39 cellular contexts compared by ENCODE assay signal in genomic region chr1:232146514-232146913, GRCh38.
"Had no signal": no experiment of that assay in that cellular context is flagged by ENCODE, and none has a peak within 500 bp of the region (broad histone marks: within the 10 kb centered on the region; RNA-seq: fewer than 3 reads in every experiment).

No MANE protein-coding gene starts in this region.

- H3K27me3 Mint-ChIP-seq: activated naive CD8-positive, alpha-beta T cell treated with anti-CD3 and anti-CD28 coated beads, Interleukin-2, amount 10 ng/mL, durations not matched to agents 7 days and 5 days had no signal

- DNase-seq: activated effector memory CD4-positive, alpha-beta T cell treated with anti-CD3 and anti-CD28 coated beads, Interleukin-2, amount 50 U/mL, for 16 hours; activated effector memory CD4-positive, alpha-beta T cell treated with Interleukin-2 at 50 U/mL for 16 hours; activated gamma-delta T cell; activated gamma-delta T cell treated with Interleukin-2 at 50 U/mL for 16 hours; activated naive CD4-positive, alpha-beta T cell; activated naive CD4-positive, alpha-beta T cell treated with anti-CD3 and anti-CD28 coated beads for 36 hours; activated naive CD4-positive, alpha-beta T cell treated with anti-CD3 and anti-CD28 coated beads, Interleukin-2, amount 10 ng/mL, durations not matched to agents 7 days and 5 days; activated naive CD4-positive, alpha-beta T cell treated with anti-CD3 and anti-CD28 coated beads, Interleukin-2, amount 50 U/mL, for 16 hours; activated naive CD4-positive, alpha-beta T cell treated with Interleukin-2 at 50 U/mL for 16 hours; activated naive CD8-positive, alpha-beta T cell treated with anti-CD3 and anti-CD28 coated beads for 36 hours; activated naive CD8-positive, alpha-beta T cell treated with anti-CD3 and anti-CD28 coated beads, Interleukin-2, amount 10 ng/mL, durations not matched to agents 7 days and 5 days; activated naive CD8-positive, alpha-beta T cell treated with anti-CD3 and anti-CD28 coated beads, Interleukin-2, amount 50 U/mL, for 24 hours; activated T-cell treated with anti-CD3 and anti-CD28 coated beads, Interleukin-2, amount 50 U/mL, for 24 hours; activated T-cell treated with anti-CD3 and anti-CD28 coated beads, Interleukin-2, amount 50 U/mL, for 4 hours; activated T-cell treated with anti-CD3 and anti-CD28 coated beads, Interleukin-2, amount 50 U/mL, for 48 hours; activated T-cell treated with anti-CD3 and anti-CD28 coated beads, Interleukin-2, amount 50 U/mL, for 72 hours; adrenal gland; amniotic stem cell; amygdala; anterior cingulate cortex; aorta; body of pancreas; brain microvascular endothelial cell; caudate nucleus; central memory CD4-positive, alpha-beta T cell; cerebellar nuclear complex had no signal

- FAIRE-seq: astrocyte, bronchial epithelial cell had no signal

- H3K36me3 Mint-ChIP-seq: activated naive CD4-positive, alpha-beta T cell treated with anti-CD3 and anti-CD28 coated beads, Interleukin-2, amount 10 ng/mL, durations not matched to agents 7 days and 5 days; activated naive CD4-positive, alpha-beta T cell treated with anti-CD3 and anti-CD28 coated beads, Interleukin-2, amount 50 U/mL, for 24 hours; activated naive CD4-positive, alpha-beta T cell treated with anti-CD3 and anti-CD28 coated beads, Interleukin-2, amount 50 U/mL, for 72 hours; activated naive CD8-positive, alpha-beta T cell; activated naive CD8-positive, alpha-beta T cell treated with anti-CD3 and anti-CD28 coated beads for 36 hours; activated naive CD8-positive, alpha-beta T cell treated with anti-CD3 and anti-CD28 coated beads, Interleukin-2, amount 10 ng/mL, durations not matched to agents 7 days and 5 days; brain had no signal

- H3K4me3 Mint-ChIP-seq: activated naive CD4-positive, alpha-beta T cell treated with anti-CD3 and anti-CD28 coated beads for 36 hours; activated naive CD4-positive, alpha-beta T cell treated with anti-CD3 and anti-CD28 coated beads, Interleukin-2, amount 10 ng/mL, durations not matched to agents 7 days and 5 days; activated naive CD4-positive, alpha-beta T cell treated with anti-CD3 and anti-CD28 coated beads, Interleukin-2, amount 50 U/mL, for 24 hours; activated naive CD8-positive, alpha-beta T cell; activated naive CD8-positive, alpha-beta T cell treated with anti-CD3 and anti-CD28 coated beads for 36 hours; activated naive CD8-positive, alpha-beta T cell treated with anti-CD3 and anti-CD28 coated beads, Interleukin-2, amount 10 ng/mL, durations not matched to agents 7 days and 5 days; activated naive CD8-positive, alpha-beta T cell treated with anti-CD3 and anti-CD28 coated beads, Interleukin-2, amount 50 U/mL, for 24 hours; activated T-cell treated with anti-CD3 and anti-CD28 coated beads, Interleukin-2, amount 50 U/mL, for 24 hours; activated T-cell treated with anti-CD3 and anti-CD28 coated beads, Interleukin-2, amount 50 U/mL, for 4 hours; activated T-cell treated with anti-CD3 and anti-CD28 coated beads, Interleukin-2, amount 50 U/mL, for 72 hours; activated T-helper 1 cell treated with anti-CD3 and anti-CD28 coated beads, Interleukin-12 subunit alpha, Interleukin-12 subunit beta, Interleukin-2, Interleukin-4 antibody, amounts not matched to agents 30 ng/mL and 10 ng/mL and 1 ng/mL, durations not matched to agents 14 hours and 24 hours and 36 hours; activated T-helper 17 cell treated with anti-CD3 and anti-CD28 coated beads, Interleukin-2, amount 50 U/mL, for 72 hours; brain; central memory CD8-positive, alpha-beta T cell had no signal

- H3K9me3 ChIP-seq: adrenal gland, ascending aorta, body of pancreas, breast epithelium had no signal

- H3K9me3 Mint-ChIP-seq: activated naive CD4-positive, alpha-beta T cell treated with anti-CD3 and anti-CD28 coated beads for 36 hours; activated naive CD4-positive, alpha-beta T cell treated with anti-CD3 and anti-CD28 coated beads, Interleukin-2, amount 10 ng/mL, durations not matched to agents 7 days and 5 days; activated naive CD4-positive, alpha-beta T cell treated with anti-CD3 and anti-CD28 coated beads, Interleukin-2, amount 50 U/mL, for 24 hours; activated naive CD4-positive, alpha-beta T cell treated with anti-CD3 and anti-CD28 coated beads, Interleukin-2, amount 50 U/mL, for 72 hours; activated naive CD8-positive, alpha-beta T cell treated with anti-CD3 and anti-CD28 coated beads for 36 hours; activated naive CD8-positive, alpha-beta T cell treated with anti-CD3 and anti-CD28 coated beads, Interleukin-2, amount 10 ng/mL, durations not matched to agents 7 days and 5 days; activated naive CD8-positive, alpha-beta T cell treated with anti-CD3 and anti-CD28 coated beads, Interleukin-2, amount 50 U/mL, for 24 hours; activated T-cell treated with anti-CD3 and anti-CD28 coated beads, Interleukin-2, amount 50 U/mL, for 24 hours; activated T-cell treated with anti-CD3 and anti-CD28 coated beads, Interleukin-2, amount 50 U/mL, for 4 hours; activated T-cell treated with anti-CD3 and anti-CD28 coated beads, Interleukin-2, amount 50 U/mL, for 72 hours; activated T-helper 1 cell treated with anti-CD3 and anti-CD28 coated beads, Interleukin-12 subunit alpha, Interleukin-12 subunit beta, Interleukin-2, Interleukin-4 antibody, amounts not matched to agents 30 ng/mL and 10 ng/mL and 1 ng/mL, durations not matched to agents 14 hours and 24 hours and 36 hours; activated T-helper 17 cell treated with anti-CD3 and anti-CD28 coated beads, Interleukin-2, amount 50 U/mL, for 72 hours; activated T-helper 2 cell treated with anti-CD3 and anti-CD28 coated beads, Interferon-gamma antibody, Interleukin-2, Interleukin-4, amounts not matched to agents 10 μg/mL and 5 μg/mL and 100 μg/mL, durations not matched to agents 14 hours and 24 hours and 36 hours; central memory CD8-positive, alpha-beta T cell had no signal

- H3K4me1 ChIP-seq: breast epithelium had no signal

- H3K4me3 ChIP-seq: adrenal gland, ascending aorta, body of pancreas, breast epithelium, cardiac muscle cell had no signal

- H3K27me3 ChIP-seq: adrenal gland, ascending aorta, body of pancreas, brain microvascular endothelial cell, breast epithelium, cardiac muscle cell had no signal

- H3K4me1 Mint-ChIP-seq: activated naive CD4-positive, alpha-beta T cell treated with anti-CD3 and anti-CD28 coated beads, Interleukin-2, amount 10 ng/mL, durations not matched to agents 7 days and 5 days; activated naive CD4-positive, alpha-beta T cell treated with anti-CD3 and anti-CD28 coated beads, Interleukin-2, amount 50 U/mL, for 24 hours; activated naive CD8-positive, alpha-beta T cell treated with anti-CD3 and anti-CD28 coated beads for 36 hours; activated naive CD8-positive, alpha-beta T cell treated with anti-CD3 and anti-CD28 coated beads, Interleukin-2, amount 10 ng/mL, durations not matched to agents 7 days and 5 days; activated naive CD8-positive, alpha-beta T cell treated with anti-CD3 and anti-CD28 coated beads, Interleukin-2, amount 50 U/mL, for 24 hours; activated T-helper 17 cell treated with anti-CD3 and anti-CD28 coated beads, Interleukin-2, amount 50 U/mL, for 72 hours; central memory CD8-positive, alpha-beta T cell had no signal

- H3K36me3 ChIP-seq: adrenal gland, ascending aorta, brain microvascular endothelial cell, breast epithelium, cardiac muscle cell had no signal

- H3K27ac Mint-ChIP-seq: activated naive CD4-positive, alpha-beta T cell treated with anti-CD3 and anti-CD28 coated beads for 36 hours; activated naive CD4-positive, alpha-beta T cell treated with anti-CD3 and anti-CD28 coated beads, Interleukin-2, amount 10 ng/mL, durations not matched to agents 7 days and 5 days; activated naive CD4-positive, alpha-beta T cell treated with anti-CD3 and anti-CD28 coated beads, Interleukin-2, amount 50 U/mL, for 24 hours; activated naive CD4-positive, alpha-beta T cell treated with anti-CD3 and anti-CD28 coated beads, Interleukin-2, amount 50 U/mL, for 72 hours; activated naive CD8-positive, alpha-beta T cell; activated naive CD8-positive, alpha-beta T cell treated with anti-CD3 and anti-CD28 coated beads for 36 hours; activated naive CD8-positive, alpha-beta T cell treated with anti-CD3 and anti-CD28 coated beads, Interleukin-2, amount 10 ng/mL, durations not matched to agents 7 days and 5 days; activated naive CD8-positive, alpha-beta T cell treated with anti-CD3 and anti-CD28 coated beads, Interleukin-2, amount 50 U/mL, for 24 hours; activated T-cell treated with anti-CD3 and anti-CD28 coated beads, Interleukin-2, amount 50 U/mL, for 24 hours; activated T-cell treated with anti-CD3 and anti-CD28 coated beads, Interleukin-2, amount 50 U/mL, for 72 hours; activated T-helper 1 cell treated with anti-CD3 and anti-CD28 coated beads, Interleukin-12 subunit alpha, Interleukin-12 subunit beta, Interleukin-2, Interleukin-4 antibody, amounts not matched to agents 30 ng/mL and 10 ng/mL and 1 ng/mL, durations not matched to agents 14 hours and 24 hours and 36 hours; activated T-helper 17 cell treated with anti-CD3 and anti-CD28 coated beads, Interleukin-2, amount 50 U/mL, for 72 hours; activated T-helper 2 cell treated with anti-CD3 and anti-CD28 coated beads, Interferon-gamma antibody, Interleukin-2, Interleukin-4, amounts not matched to agents 10 μg/mL and 5 μg/mL and 100 μg/mL, durations not matched to agents 14 hours and 24 hours and 36 hours had no signal

- ATAC-seq: activated naive CD4-positive, alpha-beta T cell treated with anti-CD3 and anti-CD28 coated beads, Interleukin-2, amount 50 U/mL, for 72 hours; activated naive CD8-positive, alpha-beta T cell treated with anti-CD3 and anti-CD28 coated beads, Interleukin-2, amount 50 U/mL, for 24 hours; activated T-cell treated with anti-CD3 and anti-CD28 coated beads, Interleukin-2, amount 50 U/mL, for 4 hours; activated T-cell treated with anti-CD3 and anti-CD28 coated beads, Interleukin-2, amount 50 U/mL, for 72 hours; activated T-helper 17 cell treated with anti-CD3 and anti-CD28 coated beads, Interleukin-2, amount 50 U/mL, for 72 hours; body of pancreas had no signal

- H3K27ac ChIP-seq: adrenal gland, ascending aorta, body of pancreas, brain microvascular endothelial cell, breast epithelium, cardiac muscle cell had no signal
